8 cellular contexts compared by ENCODE assay signal in genomic region chr10:110460111-110460809, GRCh38. TPM values are rescaled to one million over a fixed set of nuclear protein-coding genes. Genes with fewer than 3 reads are reported as not detected.
DNase-seq lines count a peak whose midpoint lies in the region; ATAC-seq and TF ChIP-seq lines count a peak whose summit lies in the region.

No MANE protein-coding gene starts in this region.

- H3K4me1 ChIP-seq in A673 (ENCODE audit: insufficient read depth, low read length, poor library complexity, severe bottlenecking) (peaks cover 19% of the 10 kb centered on the region), KMS-11 (ENCODE audit: low read depth, poor library complexity, severe bottlenecking) (peaks cover 94% of the 10 kb centered on the region), heart left ventricle (peaks cover 0 to 47% (median 14%) of the 10 kb centered on the region in 12 donors), mesendoderm (ENCODE audit: control insufficient read depth, low read depth, low read length) (no peaks in the 10 kb centered on the region)

- H3K56ac ChIP-seq in mesendoderm (ENCODE audit: low read length), result no peak overlapping the region

- H3K4ac ChIP-seq in mesendoderm (ENCODE audit: low read depth, low read length), result no peak overlapping the region

- TF ChIP-seq CTCF in A673 (conservative IDR thresholded peaks at IDR 0.05; ENCODE audit: low read depth, low read length) (no peak), KMS-11 (conservative IDR thresholded peaks at IDR 0.05; ENCODE audit: low read depth, low read length) (no peak), heart left ventricle (IDR thresholded peaks at IDR 0.05) (no peak)

- no peak overlapping the region for H4K5ac ChIP-seq in mesendoderm (ENCODE audit: low read length)

- intact Hi-C loops in A673 (cut with micrococcal nuclease; ENCODE audit: unreplicated experiment) (no loop called here), heart left ventricle (cut with DNase I) (loop anchor here in 1 of 10 donors (5.0 kb wide), 1 partner anchor 103 kb away; no protein-coding TSS in a partner anchor)

- peak overlapping the region; percentile 93 for H3K4me2 ChIP-seq in KMS-11
- no peak overlapping the region for H3K4me2 ChIP-seq in mesendoderm (ENCODE audit: low read length)

- no peaks in the 10 kb centered on the region for H4K20me1 ChIP-seq in KMS-11 (ENCODE audit: insufficient read depth)

- H3K79me2 ChIP-seq in KMS-11 (ENCODE audit: insufficient read depth, low read depth) (no peaks in the 10 kb centered on the region), mesendoderm (ENCODE audit: control insufficient read depth, insufficient read depth, low read length) (no peaks in the 10 kb centered on the region)

- H2BK120ac ChIP-seq in mesendoderm (ENCODE audit: low read depth, low read length), result no peak overlapping the region

- no TSS peak for BruUV-seq in A673 (replicated peaks; lab: Mats Ljungman, UMichigan)

- H2BK15ac ChIP-seq in mesendoderm (replicated peaks; ENCODE audit: low read depth), result no peak overlapping the region

- H2AFZ ChIP-seq in KMS-11 (ENCODE audit: low read depth), result peak overlapping the region; percentile 19; the same call in 1 of the 2 replicates

- ATAC-seq in heart left ventricle (peak; percentile 20 to 53 (median 33)), GM18858 (IDR thresholded peaks at IDR 0.05; ENCODE audit: unreplicated experiment) (no peak), GM19455 (IDR thresholded peaks at IDR 0.05; ENCODE audit: unreplicated experiment) (no peak)

- no peak overlapping the region for H3K23ac ChIP-seq in mesendoderm (ENCODE audit: low read length)

- H3K79me1 ChIP-seq in mesendoderm (ENCODE audit: low read length), result no peaks in the 10 kb centered on the region

- H3K4me3 ChIP-seq in A673 (ENCODE audit: low read depth, low read length, poor library complexity, severe bottlenecking), result no peak overlapping the region
- no peak overlapping the region for H3K4me3 ChIP-seq in KMS-11 (IDR thresholded peaks at IDR 0.05; ENCODE audit: insufficient read depth, low read depth, low read length)
- H3K4me3 ChIP-seq in heart left ventricle, result no peak overlapping the region
- no peak overlapping the region for H3K4me3 ChIP-seq in mesendoderm (ENCODE audit: low read length)

- H4K8ac ChIP-seq in mesendoderm (ENCODE audit: low read depth, low read length), result no peak overlapping the region

- WGBS in heart left ventricle, 4 donors, result 62 to 87% (median 70%) methylated on average over 7 to 16 of the region's 16 CpGs
- no CpG with 5 or more reads among the region's 16 CpGs for WGBS in mesendoderm (ENCODE audit: extremely low coverage, insufficient coverage, low lambda C conversion rate)

- DNase-seq in A673 (ENCODE audit: low spot score) (peak; percentile 38), heart left ventricle (peak in 3 of 5 donors; percentile 35 to 49 (median 36)), mesendoderm (no peak)
- peak; percentile 43 to 55 for DNase-seq in activated CD8-positive, alpha-beta memory T cell treated with anti-CD3 and anti-CD28 coated beads for 4 hours (ENCODE audit: low read depth in 2 of 2)
- DNase-seq in stimulated activated CD4-positive, alpha-beta T cell treated with anti-CD3 and anti-CD28 coated beads, TNF-alpha, amount 100 ng/mL, for 48 hours (ENCODE audit: low read depth in 3 of 3), result peak in 2 of 3 donors; percentile 4 to 19

- H3K18ac ChIP-seq in mesendoderm (ENCODE audit: low read length), result no peak overlapping the region

- H3K36me3 ChIP-seq in A673 (ENCODE audit: insufficient read depth, low read length, poor library complexity, severe bottlenecking) (no peaks in the 10 kb centered on the region), KMS-11 (ENCODE audit: insufficient read depth) (no peaks in the 10 kb centered on the region), heart left ventricle (no peaks in the 10 kb centered on the region), mesendoderm (ENCODE audit: control insufficient read depth, insufficient read depth, low read length) (no peaks in the 10 kb centered on the region)

- no peak for TF ChIP-seq POLR2A in heart left ventricle (IDR thresholded peaks at IDR 0.05)

- H3K27me3 ChIP-seq in A673 (replicated peaks; ENCODE audit: insufficient read depth, low read depth, low read length, poor library complexity) (no peaks in the 10 kb centered on the region), KMS-11 (ENCODE audit: insufficient read depth, low read depth) (no peaks in the 10 kb centered on the region), heart left ventricle (no peaks in the 10 kb centered on the region), mesendoderm (ENCODE audit: insufficient read depth, low read length, poor library complexity) (no peaks in the 10 kb centered on the region)

- H3K9me3 ChIP-seq in A673 (ENCODE audit: low read depth, low read length, poor library complexity, severe bottlenecking) (no peaks in the 10 kb centered on the region), heart left ventricle (no peaks in the 10 kb centered on the region)

- CTCF ChIA-PET in A673 (lab: Charles Lee), result no interaction called here

- H2BK5ac ChIP-seq in mesendoderm (ENCODE audit: low read length), result no peak overlapping the region

- POLR2A ChIA-PET in A673 (lab: Charles Lee; ENCODE audit: low non-redundant PET), result no interaction called here

- H3K9ac ChIP-seq in KMS-11 (peak overlapping the region; percentile 37; the same call in 1 of the 2 replicates), mesendoderm (ENCODE audit: low read length) (no peak overlapping the region)

- no peak overlapping the region for H3K27ac ChIP-seq in A673 (ENCODE audit: low read depth, low read length, poor library complexity, severe bottlenecking)
- H3K27ac ChIP-seq in KMS-11, result peak overlapping the region; percentile 50; the same call in 1 of the 2 replicates
- peak overlapping the region in 5 of 12 donors; percentile 10 to 77 (median 40) for H3K27ac ChIP-seq in heart left ventricle
- no peak overlapping the region for H3K27ac ChIP-seq in mesendoderm (ENCODE audit: low read depth, low read length)

- no peak overlapping the region for H2AK5ac ChIP-seq in mesendoderm (ENCODE audit: low read length)

RNA-seq across cellular contexts. Expression of gene DUSP5, which starts 37.4 kb away (rescaled TPM):
- total RNA-seq in A673 (2021) (23.2 and 29.3 TPM in 2 replicates), heart left ventricle (10 to 100 TPM in 7 of 9 donors, 1 to 10 TPM in 2; 5.5 to 36.4 (median 16.1) TPM)
- 10 to 100 TPM in 1 of 2 donors, 1 to 10 TPM in 1; 3.5 to 42.7 TPM for polyA plus RNA-seq in heart left ventricle
- 52.5 TPM for polyA plus RNA-seq in mesendoderm (2013, experiment 1 of 2)
- polyA plus RNA-seq in mesendoderm (2013, experiment 2 of 2), result 50.7 TPM

Comparison
In these comparisons a context has a peak if more than half of its experiments do, and no peak if none do; other contexts are left out.
1. ATAC-seq: peak in heart left ventricle (4 of 4); none in GM18858 (single experiment) and GM19455 (single experiment).